ENCODE assay signal across 8 cellular contexts in genomic region chr7:112452102-112452888, GRCh38. TPM values are rescaled to one million over a fixed set of nuclear protein-coding genes. Genes with fewer than 3 reads are reported as not detected.
DNase-seq lines count a peak whose midpoint lies in the region; ATAC-seq and TF ChIP-seq lines count a peak whose summit lies in the region.

No MANE protein-coding gene starts in this region.

- H3K27ac ChIP-seq in OCI-LY7 (ENCODE audit: low read depth, low read length, poor library complexity, severe bottlenecking), result no peak overlapping the region

- peaks cover 20% of the 10 kb centered on the region for H3K4me1 ChIP-seq in OCI-LY7 (ENCODE audit: insufficient read depth, low read length, poor library complexity, severe bottlenecking)

- no peaks in the 10 kb centered on the region for H3K9me2 ChIP-seq in OCI-LY7 (ENCODE audit: insufficient read depth, low read length)

- peak overlapping the region; percentile 88 for H3K4me2 ChIP-seq in OCI-LY7 (ENCODE audit: low read length)

- POLR2A ChIA-PET in OCI-LY7 (lab: Charles Lee), result interaction anchor here (0.6 to 5.2 kb wide), 8 partner anchors 11 to 925 kb away, joined by 3 to 81 read pairs (median 4); no protein-coding TSS in a partner anchor

- H3K4me3 ChIP-seq in OCI-LY7 (ENCODE audit: low read depth, low read length, poor library complexity, severe bottlenecking), result peak overlapping the region; percentile 95
- peak overlapping the region; percentile 99 for H3K4me3 ChIP-seq in choroid plexus epithelial cell (ENCODE audit: low read depth, low read length)

- no peaks in the 10 kb centered on the region for H3K9me3 ChIP-seq in OCI-LY7 (ENCODE audit: low read length)

- H2AFZ ChIP-seq in OCI-LY7 (ENCODE audit: low read length), result no peak overlapping the region

- CTCF ChIA-PET in OCI-LY7 (lab: Charles Lee; ENCODE audit: unreplicated experiment), result interaction anchor here (1.1 to 2.0 kb wide), 2 partner anchors 10 to 31 kb away, joined by 3 to 15 read pairs; no protein-coding TSS in a partner anchor

- intact Hi-C loops in Right ventricle myocardium inferior (cut with DNase I) (loop anchor here (5.0 kb wide), 1 partner anchor 240 kb away; no protein-coding TSS in a partner anchor), cardiac septum (cut with DNase I) (loop anchor here (5.0 kb wide), 1 partner anchor 35 kb away; no protein-coding TSS in a partner anchor), OCI-LY7 (cut with micrococcal nuclease; ENCODE audit: unreplicated experiment) (loop anchor here (2.0 to 10.0 kb wide), 2 partner anchors 19 to 693 kb away; no protein-coding TSS in a partner anchor)

- TF ChIP-seq CTCF in OCI-LY7 (conservative IDR thresholded peaks at IDR 0.05; ENCODE audit: low read length) (peak; percentile 73), choroid plexus epithelial cell (conservative IDR thresholded peaks at IDR 0.05; ENCODE audit: low read depth, low read length) (peak; percentile 55)

- no peak for ATAC-seq in Right ventricle myocardium inferior
- ATAC-seq in HG02623 (IDR thresholded peaks at IDR 0.05; ENCODE audit: unreplicated experiment), result no peak

- H3K36me3 ChIP-seq in OCI-LY7 (ENCODE audit: insufficient read depth, low read length), result peaks cover 39% of the 10 kb centered on the region

- peaks cover 62% of the 10 kb centered on the region for H3K79me2 ChIP-seq in OCI-LY7 (ENCODE audit: insufficient read depth, low read depth, low read length)

- H4K20me1 ChIP-seq in OCI-LY7 (ENCODE audit: insufficient read depth, low read length), result peaks cover 26% of the 10 kb centered on the region

- DNase-seq in Right ventricle myocardium inferior (ENCODE audit: missing footprints) (peak; percentile 65), cardiac septum (ENCODE audit: low spot score) (no peak), OCI-LY7 (ENCODE audit: low spot score) (peak; percentile 60), choroid plexus epithelial cell (ENCODE audit: low read depth) (peak; percentile 75), left kidney (ENCODE audit: low read depth, low spot score) (peak; percentile 60), stromal cell of bone marrow (ENCODE audit: low read depth) (peak; percentile 68), AG08396 (ENCODE audit: low spot score) (no peak)

- no TSS peak for BruUV-seq in OCI-LY7 (replicated peaks; lab: Mats Ljungman, UMichigan)

RNA-seq across cellular contexts. Expression of gene IFRD1, which starts 2.0 kb away (rescaled TPM):
- 17.8 TPM for total RNA-seq in Right ventricle myocardium inferior
- 51.2 TPM for total RNA-seq in cardiac septum
- total RNA-seq in OCI-LY7 (2014; rRNA removed; shearing (Covaris generic)), result 49.1 and 54.9 TPM in 2 replicates
- 65.6 and 82.2 TPM in 2 replicates for total RNA-seq in OCI-LY7 (2022)

RNA-seq across cellular contexts. Expression of gene LSMEM1, which starts 28.5 kb away (rescaled TPM):
- total RNA-seq in Right ventricle myocardium inferior (1.9 TPM), cardiac septum (7.4 TPM), OCI-LY7 (2022) (1.5 and 1.9 TPM in 2 replicates)
- total RNA-seq in OCI-LY7 (2014; rRNA removed; shearing (Covaris generic)), result 0.31 and 0.32 TPM in 2 replicates

Comparison
In these comparisons a context has a peak if more than half of its experiments do, and no peak if none do; other contexts are left out.
1. DNase-seq: peak in Right ventricle myocardium inferior (single experiment), OCI-LY7 (single experiment), choroid plexus epithelial cell (single experiment), left kidney (single experiment) and stromal cell of bone marrow (single experiment); none in cardiac septum (single experiment) and AG08396 (single experiment).